In genomic region chr14:100621806-100622205, GRCh38 we compare ENCODE assay signal across 1 cellular context.
TF ChIP-seq lines count a peak whose summit lies in the region.

No MANE protein-coding gene starts in this region.

TF ChIP-seq in GM23338, 12 proteins besides CTCF, POLR2A, EP300 and RAD21 (continued from another document):
- TF ChIP-seq REST (IDR thresholded peaks at IDR 0.05; ENCODE audit: unreplicated experiment), result no peak
- no peak for TF ChIP-seq POLR2AphosphoS5 (IDR thresholded peaks at IDR 0.05; ENCODE audit: low read depth)
- no peak for TF ChIP-seq ZNF462 (CRISPR knock-in tag; IDR thresholded peaks at IDR 0.05)
- no peak for TF ChIP-seq ZNF331 (CRISPR knock-in tag; IDR thresholded peaks at IDR 0.05; ENCODE audit: low read depth)
- TF ChIP-seq ZNF114 (CRISPR knock-in tag; IDR thresholded peaks at IDR 0.05), result no peak
